In genomic region chr11:614583-615452, GRCh38 we compare ENCODE assay signal across 8 cellular contexts. TPM values are rescaled to one million over a fixed set of nuclear protein-coding genes. Genes with fewer than 3 reads are reported as not detected.
DNase-seq lines count a peak whose midpoint lies in the region; ATAC-seq and TF ChIP-seq lines count a peak whose summit lies in the region.

No MANE protein-coding gene starts in this region.

- peak overlapping the region; percentile 98 for H2AK9ac ChIP-seq in IMR-90 (replicated peaks; ENCODE audit: low read depth, low read length, poor library complexity)

- CTCF ChIA-PET in IMR-90 (lab: Yijun Ruan, JAX), result no interaction called here

- no peak overlapping the region for H2BK120ac ChIP-seq in IMR-90 (ENCODE audit: low read depth, low read length)

- dilution Hi-C loops in IMR-90 (cut with HindIII; ENCODE audit: low sequenced_read_pairs, unreplicated experiment), result no loop called here

- H2AFZ ChIP-seq in DND-41 (ENCODE audit: low read depth, low read length) (peak overlapping the region; percentile 64; the same call in 1 of the 2 replicates), IMR-90 (replicated peaks; ENCODE audit: low read length, poor library complexity) (peak overlapping the region; percentile 93)

- no peak overlapping the region for H2BK15ac ChIP-seq in IMR-90 (ENCODE audit: low read depth, low read length)

- peak overlapping the region; percentile 75 for H4K5ac ChIP-seq in IMR-90 (ENCODE audit: low read depth, low read length)

- H3K79me2 ChIP-seq in DND-41 (ENCODE audit: insufficient read depth, low read length), result peaks cover 17% of the 10 kb centered on the region

- peaks cover 2 to 39% of the 10 kb centered on the region in 2 experiments; a peak in 3 of 4 replicates for H3K79me1 ChIP-seq in IMR-90 (ENCODE audit: low read depth in 1 of 2, low read length in 2 of 2)

- H4K91ac ChIP-seq in IMR-90 (ENCODE audit: insufficient read depth, low read depth, low read length), result peak overlapping the region; percentile 74; the same call in 1 of the 2 replicates

- DNase-seq in DND-41 (no peak), IMR-90 (no peak), body of pancreas (peak in 3 of 4 donors; percentile 35 to 66 (median 64)), left lung (peak in 1 of 2 donors; percentile 82), thyroid gland (peak; percentile 85), NCI-H1048 (lab: John Stamatoyannopoulos, UW) (no peak), A172 (ENCODE audit: low spot score) (no peak)

- TF ChIP-seq POLR2A in IMR-90 (IDR thresholded peaks at IDR 0.05; ENCODE audit: low read depth, low read length) (no peak), body of pancreas (IDR thresholded peaks at IDR 0.05) (no peak), thyroid gland (IDR thresholded peaks at IDR 0.05) (no peak)

- H3K4me2 ChIP-seq in DND-41 (ENCODE audit: insufficient read depth, low read length) (peak overlapping the region; percentile 100), IMR-90 (ENCODE audit: low read depth, low read length) (peak overlapping the region; percentile 96)

- H3K9ac ChIP-seq in DND-41 (ENCODE audit: low read depth, low read length) (peak overlapping the region; percentile 75), IMR-90 (ENCODE audit: low read depth, low read length) (peak overlapping the region; percentile 92)

- H3K27me3 ChIP-seq in DND-41 (ENCODE audit: insufficient read depth, low read length, poor library complexity) (no peaks in the 10 kb centered on the region), IMR-90 (ENCODE audit: control insufficient read depth, insufficient read depth, low read length) (no peaks in the 10 kb centered on the region), body of pancreas (no peaks in the 10 kb centered on the region), left lung (no peaks in the 10 kb centered on the region), thyroid gland (no peaks in the 10 kb centered on the region)

- BruUV-seq in IMR-90 (replicated peaks; lab: Mats Ljungman, UMichigan), result no TSS peak

- H3K9me3 ChIP-seq in DND-41 (ENCODE audit: insufficient read depth, low read length, severe bottlenecking), result no peaks in the 10 kb centered on the region
- H3K9me3 ChIP-seq in IMR-90 (ENCODE audit: control insufficient read depth, insufficient read depth, low read length), result no peaks in the 10 kb centered on the region
- no peaks in the 10 kb centered on the region for H3K9me3 ChIP-seq in body of pancreas
- no peaks in the 10 kb centered on the region for H3K9me3 ChIP-seq in left lung
- H3K9me3 ChIP-seq in thyroid gland, result no peaks in the 10 kb centered on the region

- H4K8ac ChIP-seq in IMR-90 (ENCODE audit: low read depth in 2 of 2, low read length in 2 of 2), result peak overlapping the region; percentile 43 to 61; a peak in 2 of 4 replicates

- H3K4ac ChIP-seq in IMR-90 (ENCODE audit: low read depth, low read length), result peak overlapping the region; percentile 95

- POLR2A ChIA-PET in IMR-90 (lab: Charles Lee; ENCODE audit: unreplicated experiment), result no interaction called here

- no peak overlapping the region for H2BK20ac ChIP-seq in IMR-90 (ENCODE audit: low read depth, low read length)

- intact Hi-C loops in IMR-90 (cut with micrococcal nuclease), result no loop called here
- intact Hi-C loops in body of pancreas (cut with DNase I), result no loop called here
- intact Hi-C loops in left lung (cut with DNase I), result no loop called here
- intact Hi-C loops in thyroid gland (cut with DNase I), result loop anchor here (5.0 kb wide), 1 partner anchor 53 kb away; the partner anchor contains the start of genes LMNTD2 and RASSF7

- peak overlapping the region; percentile 56; the same call in 1 of the 2 replicates for H3K18ac ChIP-seq in IMR-90 (ENCODE audit: low read depth, low read length)

- H3K9me1 ChIP-seq in IMR-90 (ENCODE audit: insufficient read depth, low read length), result no peaks in the 10 kb centered on the region

- peak overlapping the region; percentile 41; the same call in 1 of the 2 replicates for H3K23ac ChIP-seq in IMR-90 (ENCODE audit: low read depth, low read length)

- peak overlapping the region; percentile 69 for H2BK5ac ChIP-seq in IMR-90 (ENCODE audit: low read depth, low read length, poor library complexity, severe bottlenecking)

- TF ChIP-seq RAD21 in IMR-90 (IDR thresholded peaks at IDR 0.05; ENCODE audit: low read length), result no peak

- peak overlapping the region; percentile 92 for H2AK5ac ChIP-seq in IMR-90 (ENCODE audit: low read depth, low read length)

- H3K27ac ChIP-seq in DND-41 (ENCODE audit: low read length) (peak overlapping the region; percentile 85), IMR-90 (ENCODE audit: insufficient read depth, low read length) (peak overlapping the region; percentile 96), body of pancreas (peak overlapping the region; percentile 78 to 96 (median 86)), left lung (peak overlapping the region; percentile 88 to 97), thyroid gland (peak overlapping the region; percentile 73 to 94 (median 78))

- in situ Hi-C loops in IMR-90 (cut with MboI; ENCODE audit: low sequenced_read_pairs), result no loop called here

- 0 out of 3 replicates have a peak, but pooled peaks have one; percentile 1 for ATAC-seq in DND-41 (ENCODE audit: insufficient read depth, low read depth)
- no peak for ATAC-seq in IMR-90 (ENCODE audit: low read depth)
- ATAC-seq in body of pancreas, result no peak
- ATAC-seq in left lung, result peak; percentile 3
- no peak for ATAC-seq in HG03159 (IDR thresholded peaks at IDR 0.05; ENCODE audit: unreplicated experiment)

- H3K4me1 ChIP-seq in DND-41 (ENCODE audit: insufficient read depth, low read length) (peaks cover 35% of the 10 kb centered on the region), IMR-90 (ENCODE audit: control insufficient read depth, insufficient read depth, low read length) (peaks cover 4% of the 10 kb centered on the region; the same call in 1 of the 2 replicates), body of pancreas (peaks cover 21% of the 10 kb centered on the region), left lung (peaks cover 14 to 43% of the 10 kb centered on the region in 2 donors), thyroid gland (peaks cover 22 to 27% of the 10 kb centered on the region in 2 donors)

- TF ChIP-seq CTCF in DND-41 (IDR thresholded peaks at IDR 0.05; ENCODE audit: borderline replicate concordance, extremely low read depth, low read length, poor library complexity, severe bottlenecking), result no peak
- no peak for TF ChIP-seq CTCF in IMR-90 (conservative IDR thresholded peaks at IDR 0.05; ENCODE audit: low read depth, low read length)
- no peak for TF ChIP-seq CTCF in body of pancreas (IDR thresholded peaks at IDR 0.05)
- TF ChIP-seq CTCF in left lung (IDR thresholded peaks at IDR 0.05), result no peak
- no peak for TF ChIP-seq CTCF in thyroid gland (IDR thresholded peaks at IDR 0.05)

- no peak overlapping the region for H3K56ac ChIP-seq in IMR-90 (ENCODE audit: extremely low read depth, insufficient read depth, low read length)

- H3K36me3 ChIP-seq in DND-41 (ENCODE audit: insufficient read depth, low read length) (peaks cover 57% of the 10 kb centered on the region), IMR-90 (ENCODE audit: control insufficient read depth, insufficient read depth, low read length) (peaks cover 42% of the 10 kb centered on the region), body of pancreas (replicated peaks in 1 of 2; ENCODE audit: insufficient read depth in 1 of 2, low read depth in 2 of 2) (peaks cover 21 to 24% of the 10 kb centered on the region in 2 donors), left lung (peaks cover 0 to 55% of the 10 kb centered on the region in 2 donors), thyroid gland (peaks cover 32 to 36% of the 10 kb centered on the region in 2 donors)

- H3K4me3 ChIP-seq in DND-41 (ENCODE audit: low read depth in 1 of 2, low read length in 2 of 2) (peak overlapping the region; percentile 60 to 97), IMR-90 (ENCODE audit: insufficient read depth, low read depth, low read length) (peak overlapping the region; percentile 91), body of pancreas (peak overlapping the region; percentile 30 to 60), left lung (peak overlapping the region; percentile 58 to 92), thyroid gland (replicated peaks in 1 of 3) (peak overlapping the region; percentile 39 to 74 (median 58))

- peaks cover 60% of the 10 kb centered on the region for H4K20me1 ChIP-seq in DND-41 (ENCODE audit: insufficient read depth, low read length)
- H4K20me1 ChIP-seq in IMR-90 (ENCODE audit: insufficient read depth, low read length), result peaks cover 39% of the 10 kb centered on the region

- 72% methylated on average over 49 of the region's 67 CpGs; no CpG with 5 or more reads in 1 of the 2 experiments for WGBS in IMR-90 (ENCODE audit: extremely low coverage in 2 of 2, insufficient read length in 1 of 2), 2 experiments
- WGBS in body of pancreas, 2 donors, result 69 to 79% methylated on average over 16 to 52 of the region's 67 CpGs
- 54 to 60% methylated on average over 1 to 49 of the region's 67 CpGs for WGBS in thyroid gland, 2 donors

- peak overlapping the region; percentile 76; the same call in 1 of the 2 replicates for H3K14ac ChIP-seq in IMR-90 (replicated peaks; ENCODE audit: low read depth, low read length)

RNA-seq across cellular contexts. Expression of gene IRF7, which starts 0.9 kb away (rescaled TPM):
- total RNA-seq in IMR-90 (2012; rRNA removed) (1.4 and 1.6 TPM in 2 replicates), body of pancreas (10 to 100 TPM; 10.4 to 10.9 TPM), left lung (10 to 100 TPM; 38.8 to 50.4 TPM), thyroid gland (10 to 100 TPM; 15.4 to 42.4 (median 29.1) TPM)
- polyA plus RNA-seq in IMR-90 (2012; rRNA removed), result 4.5 and 5.8 TPM in 2 replicates
- polyA plus RNA-seq in IMR-90 (2012; cell fraction: cytosol; rRNA removed), result 3.0 and 6.5 TPM in 2 replicates
- 14.5 and 38.2 TPM in 2 replicates for polyA plus RNA-seq in IMR-90 (2012; cell fraction: nucleus; rRNA removed; ENCODE audit: low replicate concordance)
- 6.4 and 12.0 TPM in 2 replicates for total RNA-seq in A172 (2014; rRNA removed; shearing (Covaris generic))

RNA-seq across cellular contexts. Expression of gene CDHR5, which starts 9.9 kb away (rescaled TPM):
- not detected in 2 replicates for total RNA-seq in IMR-90 (2012; rRNA removed)
- not detected in 2 replicates for polyA plus RNA-seq in IMR-90 (2012; rRNA removed)
- not detected in 2 replicates for polyA plus RNA-seq in IMR-90 (2012; cell fraction: cytosol; rRNA removed)
- polyA plus RNA-seq in IMR-90 (2012; cell fraction: nucleus; rRNA removed; ENCODE audit: low replicate concordance), result not detected in 2 replicates
- total RNA-seq in body of pancreas, result 10 to 100 TPM in 1 of 2 donors, not detected in 1; 14.5 TPM
- total RNA-seq in left lung, result not detected
- not detected for total RNA-seq in thyroid gland
- not detected in 2 replicates for total RNA-seq in A172 (2014; rRNA removed; shearing (Covaris generic))

RNA-seq across cellular contexts. Expression of gene SCT, which starts 12.2 kb away (rescaled TPM):
- total RNA-seq in IMR-90 (2012; rRNA removed), result not detected in 2 replicates
- not detected in 2 replicates for polyA plus RNA-seq in IMR-90 (2012; rRNA removed)
- not detected in 2 replicates for polyA plus RNA-seq in IMR-90 (2012; cell fraction: cytosol; rRNA removed)
- polyA plus RNA-seq in IMR-90 (2012; cell fraction: nucleus; rRNA removed; ENCODE audit: low replicate concordance), result not detected in 2 replicates
- total RNA-seq in body of pancreas, result not detected
- not detected for total RNA-seq in left lung
- total RNA-seq in thyroid gland, result not detected
- not detected in 2 replicates for total RNA-seq in A172 (2014; rRNA removed; shearing (Covaris generic))

RNA-seq across cellular contexts. Expression of gene DRD4, which starts 22.3 kb away (rescaled TPM):
- total RNA-seq in IMR-90 (2012; rRNA removed) (not detected in 2 replicates), body of pancreas (1 to 10 TPM in 1 of 2 donors, not detected in 1; 3.0 TPM), left lung (under 1 TPM; 0.29 to 0.52 TPM), thyroid gland (under 1 TPM in 2 of 4 donors, not detected in 2; 0.88 to 0.89 TPM)
- polyA plus RNA-seq in IMR-90 (2012; rRNA removed), result not detected in 2 replicates
- 0.05 TPM in 1 of 2 replicates, not detected in the other for polyA plus RNA-seq in IMR-90 (2012; cell fraction: cytosol; rRNA removed)
- polyA plus RNA-seq in IMR-90 (2012; cell fraction: nucleus; rRNA removed; ENCODE audit: low replicate concordance), result 0.34 and 1.1 TPM in 2 replicates
- total RNA-seq in A172 (2014; rRNA removed; shearing (Covaris generic)), result not detected in 2 replicates

RNA-seq across cellular contexts. Expression of gene PHRF1, which starts 38.5 kb away (rescaled TPM):
- total RNA-seq in IMR-90 (2012; rRNA removed), result 10.9 and 12.2 TPM in 2 replicates
- polyA plus RNA-seq in IMR-90 (2012; rRNA removed), result 17.5 and 23.0 TPM in 2 replicates
- polyA plus RNA-seq in IMR-90 (2012; cell fraction: cytosol; rRNA removed), result 16.8 and 17.0 TPM in 2 replicates
- polyA plus RNA-seq in IMR-90 (2012; cell fraction: nucleus; rRNA removed; ENCODE audit: low replicate concordance), result 34.6 and 53.2 TPM in 2 replicates
- 10 to 100 TPM; 18.2 to 34.3 TPM for total RNA-seq in body of pancreas
- 10 to 100 TPM; 23.9 to 32.7 TPM for total RNA-seq in left lung
- 10 to 100 TPM; 18.3 to 31.0 (median 19.3) TPM for total RNA-seq in thyroid gland
- 12.8 and 14.9 TPM in 2 replicates for total RNA-seq in A172 (2014; rRNA removed; shearing (Covaris generic))

Comparison
In these comparisons a context has a peak if more than half of its experiments do, and no peak if none do; other contexts are left out.
1. ATAC-seq: peak in DND-41 (single experiment) and left lung (single experiment); none in IMR-90 (single experiment), body of pancreas (single experiment) and HG03159 (single experiment).
2. DNase-seq: peak in body of pancreas (3 of 4) and thyroid gland (2 of 2); none in DND-41 (single experiment), IMR-90 (single experiment), NCI-H1048 (single experiment) and A172 (single experiment).
3. Peak in every context shown above with its lines, with median percentiles within 50 percentile points of each other: H3K27ac ChIP-seq and H3K4me3 ChIP-seq.